ENCODE assay signal across 19 cellular contexts in the genomic region with DNA sequence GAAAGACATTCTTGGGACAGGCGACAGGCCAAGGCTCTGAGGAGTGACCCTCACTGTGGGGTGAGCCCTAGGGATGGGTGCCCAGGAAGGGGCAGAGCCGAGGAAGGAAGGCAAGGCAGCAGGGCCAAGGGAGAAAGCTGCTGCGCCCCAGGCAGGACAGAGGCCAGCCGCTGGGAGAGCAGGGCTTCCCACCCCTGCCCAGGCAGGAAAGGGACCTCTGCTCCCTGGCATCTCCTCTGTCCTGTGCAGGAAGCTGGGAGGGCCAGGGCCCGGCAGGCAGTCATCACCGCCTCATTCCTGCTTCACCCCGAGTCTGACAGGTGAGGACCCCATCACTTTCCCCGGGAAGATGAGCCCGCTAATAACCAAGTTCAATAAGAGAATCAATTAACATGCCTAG.
DNase-seq lines count a peak whose midpoint lies in the region; ATAC-seq lines count a peak whose summit lies in the region.
"Had no signal": no experiment of that assay in that cellular context is flagged by ENCODE, and none has a peak within 500 bp of the region (broad histone marks: within the 10 kb centered on the region; RNA-seq: fewer than 3 reads in every experiment).

No MANE protein-coding gene starts in this region.

- H3K4ac ChIP-seq in neuronal stem cell (ENCODE audit: low read length): no peak overlapping the region

- peak overlapping the region in 1 of 11 experiments; percentile 50; a peak in 3 of 22 replicates for H3K9ac ChIP-seq in BLaER1 treated with 17β-estradiol and CSF1 and Interleukin-3, amounts not matched to agents 10 nM and 100 nM
- no peak overlapping the region for H3K9ac ChIP-seq in neuronal stem cell (ENCODE audit: low read depth, low read length, poor library complexity)

- DNase-seq in neuronal stem cell (ENCODE audit: low spot score): no peak
- DNase-seq in NCI-H345 (lab: John Stamatoyannopoulos, UW): no peak
- DNase-seq: 8988T; ACHN; BE2C; CD4-positive, alpha-beta memory T cell; CD4-positive, CD25-positive, alpha-beta regulatory T cell; COR-L47; DMS 273 treated with DMSO at 0.1 percent for 48 hours; DMS153; DMS53; DMS79; DND-41; EL; GDM1 had no signal

- no peak overlapping the region for H3K4me3 ChIP-seq in BLaER1 treated with 17β-estradiol and CSF1 and Interleukin-3, amounts not matched to agents 10 nM and 100 nM
- H3K4me3 ChIP-seq in neuronal stem cell (ENCODE audit: low read length in 2 of 2): no peak overlapping the region
- H3K4me3 ChIP-seq: GM12878 had no signal

- peaks cover 0 to 30% (median 0%) of the 10 kb centered on the region in 11 experiments; a peak in 6 of 22 replicates for H3K27me3 ChIP-seq in BLaER1 treated with 17β-estradiol and CSF1 and Interleukin-3, amounts not matched to agents 10 nM and 100 nM
- H3K27me3 ChIP-seq in neuronal stem cell (ENCODE audit: control insufficient read depth in 3 of 3, insufficient read depth in 3 of 3, low read depth in 1 of 3, low read length in 3 of 3): no peaks in the 10 kb centered on the region
- H3K27me3 ChIP-seq: BE2C had no signal

- H3K23ac ChIP-seq in neuronal stem cell (ENCODE audit: low read depth, low read length, poor library complexity): no peak overlapping the region

- H4K20me1 ChIP-seq in BLaER1 treated with 17β-estradiol and CSF1 and Interleukin-3, amounts not matched to agents 10 nM and 100 nM: peaks cover 0 to 3% (median 0%) of the 10 kb centered on the region in 11 experiments; a peak in 2 of 22 replicates

- H2BK15ac ChIP-seq in neuronal stem cell (ENCODE audit: low read length): no peak overlapping the region

- H2BK12ac ChIP-seq in neuronal stem cell (ENCODE audit: low read length): no peak overlapping the region

- H2AFZ ChIP-seq in neuronal stem cell (ENCODE audit: low read length): no peak overlapping the region

- no peak for ATAC-seq in HG03439 (IDR thresholded peaks at IDR 0.05; ENCODE audit: unreplicated experiment)
- ATAC-seq in HG02623 (IDR thresholded peaks at IDR 0.05; ENCODE audit: unreplicated experiment): no peak
- ATAC-seq: GM12878 had no signal

- H3K14ac ChIP-seq in neuronal stem cell (ENCODE audit: low read length): no peak overlapping the region

- no peak overlapping the region for H2BK120ac ChIP-seq in neuronal stem cell (ENCODE audit: low read depth, low read length)

- no CpG with 5 or more reads among the region's 9 CpGs for WGBS in neuronal stem cell (ENCODE audit: extremely low coverage in 2 of 2, insufficient read length in 2 of 2, insufficient replicate concordance in 1 of 2), 2 donors

- H3K18ac ChIP-seq in neuronal stem cell (ENCODE audit: low read length): peak overlapping the region; percentile 33

- H4K91ac ChIP-seq in neuronal stem cell (ENCODE audit: low read depth, low read length, poor library complexity): no peak overlapping the region

- H3K36me3 ChIP-seq in BLaER1 treated with 17β-estradiol and CSF1 and Interleukin-3, amounts not matched to agents 10 nM and 100 nM: no peaks in the 10 kb centered on the region
- H3K36me3 ChIP-seq in neuronal stem cell (replicated peaks in 1 of 2; ENCODE audit: control insufficient read depth in 2 of 2, insufficient read depth in 2 of 2, low read length in 2 of 2): no peaks in the 10 kb centered on the region
- H3K36me3 ChIP-seq: BE2C had no signal

- peaks cover 9 to 71% (median 58%) of the 10 kb centered on the region in 10 experiments; a peak in 19 of 20 replicates for H3K4me1 ChIP-seq in BLaER1 treated with 17β-estradiol and CSF1 and Interleukin-3, amounts not matched to agents 10 nM and 100 nM
- peaks cover 0 to 13% of the 10 kb centered on the region in 2 donors for H3K4me1 ChIP-seq in neuronal stem cell (ENCODE audit: control insufficient read depth in 2 of 2, insufficient read depth in 1 of 2, low read depth in 1 of 2, low read length in 2 of 2)

- no peaks in the 10 kb centered on the region for H3K9me3 ChIP-seq in BLaER1 treated with 17β-estradiol and CSF1 and Interleukin-3, amounts not matched to agents 10 nM and 100 nM (replicated peaks in 1 of 11)
- H3K9me3 ChIP-seq in neuronal stem cell (replicated peaks in 1 of 2; ENCODE audit: control insufficient read depth in 2 of 2, insufficient read depth in 1 of 2, low read depth in 1 of 2, low read length in 2 of 2): peaks cover 0 to 2% of the 10 kb centered on the region in 2 donors
- H3K9me3 ChIP-seq: BE2C had no signal

- H3K79me1 ChIP-seq in neuronal stem cell (ENCODE audit: low read depth, low read length): no peaks in the 10 kb centered on the region

- peak overlapping the region in 9 of 11 experiments; percentile 39 to 91 (median 72); a peak in 17 of 22 replicates for H3K4me2 ChIP-seq in BLaER1 treated with 17β-estradiol and CSF1 and Interleukin-3, amounts not matched to agents 10 nM and 100 nM
- H3K4me2 ChIP-seq in neuronal stem cell (ENCODE audit: insufficient read depth, low read length, poor library complexity, severe bottlenecking): no peak overlapping the region

- no peak overlapping the region for H2BK5ac ChIP-seq in neuronal stem cell (ENCODE audit: low read length)

- peak overlapping the region; percentile 2 for H2AK5ac ChIP-seq in neuronal stem cell (ENCODE audit: low read depth, low read length)

- H3K27ac ChIP-seq in BLaER1 treated with 17β-estradiol and CSF1 and Interleukin-3, amounts not matched to agents 10 nM and 100 nM: 0 out of 22 replicates have a peak overlapping the region, but pooled peaks of 1 of the 11 experiments have one; percentile 16
- no peak overlapping the region for H3K27ac ChIP-seq in neuronal stem cell (replicated peaks; ENCODE audit: low read length)

- H4K8ac ChIP-seq in neuronal stem cell (ENCODE audit: low read depth, low read length): no peak overlapping the region
